Comparison of ENCODE assay signal across 8 cellular contexts in genomic region chr15:69758810-69759410, GRCh38.
DNase-seq lines count a peak whose midpoint lies in the region; FAIRE-seq and TF ChIP-seq lines count a peak whose summit lies in the region.

No MANE protein-coding gene starts in this region.

- DNase-seq in GM18507 (ENCODE audit: extremely low spot score, insufficient read length, low read depth) (peak; percentile 60), NAMALWA (ENCODE audit: low spot score) (peak; percentile 53), fibroblast of villous mesenchyme (ENCODE audit: low read depth) (peak; percentile 88), H7 (no peak), amniotic stem cell (lab: John Stamatoyannopoulos, UW) (no peak), HAP-1 (ENCODE audit: low spot score in 2 of 2) (no peak)
- peak; percentile 69 to 70 for DNase-seq in activated CD8-positive, alpha-beta memory T cell treated with anti-CD3 and anti-CD28 coated beads for 1 hour (ENCODE audit: extremely low read depth in 1 of 2, low read depth in 1 of 2)
- DNase-seq in stimulated activated CD8-positive, alpha-beta memory T cell treated with anti-CD3 and anti-CD28 coated beads, Interleukin-12 subunit alpha, Interleukin-12 subunit beta, amount 100 ng/mL, for 1 hour (ENCODE audit: low read depth): peak; percentile 79

- peak; percentile 86 for FAIRE-seq in GM18507 (lab: Jason Lieb, UNC)

- H3K4me1 ChIP-seq in HAP-1: no peaks in the 10 kb centered on the region

- H3K4me3 ChIP-seq in fibroblast of villous mesenchyme (ENCODE audit: low read depth, low read length) (no peak overlapping the region), H7 (ENCODE audit: insufficient read depth, low read depth, low read length) (no peak overlapping the region), HAP-1 (no peak overlapping the region)

- H3K36me3 ChIP-seq in H7 (replicated peaks; ENCODE audit: control insufficient read depth, insufficient read depth, low read length): no peaks in the 10 kb centered on the region
- no peaks in the 10 kb centered on the region for H3K36me3 ChIP-seq in HAP-1 (replicated peaks)

- TF ChIP-seq CTCF in fibroblast of villous mesenchyme (IDR thresholded peaks at IDR 0.05; ENCODE audit: insufficient read depth, low read depth, low read length): no peak

- in situ Hi-C loops in HAP-1 (cut with MboI; ENCODE audit: low sequenced_read_pairs): no loop called here

- no peaks in the 10 kb centered on the region for H3K9me3 ChIP-seq in HAP-1

- H3K27me3 ChIP-seq in H7 (ENCODE audit: control insufficient read depth, insufficient read depth, low read length) (no peaks in the 10 kb centered on the region), HAP-1 (ENCODE audit: low read depth) (no peaks in the 10 kb centered on the region)

Comparison
In these comparisons a context has a peak if more than half of its experiments do, and no peak if none do; other contexts are left out.
1. DNase-seq: peak in GM18507 (single experiment), NAMALWA (single experiment), activated CD8-positive, alpha-beta memory T cell treated with anti-CD3 and anti-CD28 coated beads for 1 hour (2 of 2), fibroblast of villous mesenchyme (single experiment) and stimulated activated CD8-positive, alpha-beta memory T cell treated with anti-CD3 and anti-CD28 coated beads, Interleukin-12 subunit alpha, Interleukin-12 subunit beta, amount 100 ng/mL, for 1 hour (single experiment); none in H7 (single experiment), amniotic stem cell (single experiment) and HAP-1 (0 of 2).